7 cellular contexts compared by ENCODE assay signal in genomic region chr9:128371622-128372117, GRCh38. TPM values are rescaled to one million over a fixed set of nuclear protein-coding genes. Genes with fewer than 3 reads are reported as not detected.
A peak's percentile ranks its signal among the peaks of the same experiment; 100 is the strongest.
DNase-seq lines count a peak whose midpoint lies in the region; ATAC-seq and TF ChIP-seq lines count a peak whose summit lies in the region.

No MANE protein-coding gene starts in this region.

- H3K9me3 Mint-ChIP-seq in activated naive CD8-positive, alpha-beta T cell (ENCODE audit: low read depth), result no peaks in the 10 kb centered on the region

- no peak for ATAC-seq in HG02981 (IDR thresholded peaks at IDR 0.05; ENCODE audit: unreplicated experiment)
- ATAC-seq in GM21367 (IDR thresholded peaks at IDR 0.05; ENCODE audit: unreplicated experiment), result no peak
- ATAC-seq in omental fat pad (ENCODE audit: low FRiP score), result no peak

- peak overlapping the region; percentile 85 for H3K27ac Mint-ChIP-seq in activated naive CD8-positive, alpha-beta T cell

- H3K27me3 ChIP-seq in HUES48 (ENCODE audit: control insufficient read depth, insufficient read depth, low read length) (peaks cover 24% of the 10 kb centered on the region), stomach smooth muscle (ENCODE audit: control insufficient read depth in 1 of 2, insufficient read depth in 2 of 2, low read length in 2 of 2) (no peaks in the 10 kb centered on the region)

- H3K27me3 Mint-ChIP-seq in activated naive CD8-positive, alpha-beta T cell, result no peaks in the 10 kb centered on the region

- no peak for TF ChIP-seq CTCF in omental fat pad (IDR thresholded peaks at IDR 0.05)

- H3K4me1 ChIP-seq in HUES48 (ENCODE audit: control insufficient read depth, insufficient read depth, low read length) (peaks cover 4% of the 10 kb centered on the region; the same call in 1 of the 2 replicates), stomach smooth muscle (ENCODE audit: control insufficient read depth, insufficient read depth, low read length) (peaks cover 20% of the 10 kb centered on the region)

- no peak for DNase-seq in omental fat pad (ENCODE audit: low spot score)

- H3K27ac ChIP-seq in HUES48 (ENCODE audit: low read depth, low read length), result peak overlapping the region; percentile 71
- H3K27ac ChIP-seq in stomach smooth muscle (ENCODE audit: low read length), result peak overlapping the region; percentile 89

- H3K36me3 ChIP-seq in HUES48 (ENCODE audit: control insufficient read depth, insufficient read depth, low read length) (peaks cover 4% of the 10 kb centered on the region; the same call in 1 of the 2 replicates), stomach smooth muscle (ENCODE audit: control insufficient read depth in 2 of 2, insufficient read depth in 2 of 2, low read length in 2 of 2) (peaks cover 0 to 7% of the 10 kb centered on the region in 2 donors)

- H3K4me3 Mint-ChIP-seq in activated naive CD8-positive, alpha-beta T cell, result peak overlapping the region; percentile 99

- H3K36me3 Mint-ChIP-seq in activated naive CD8-positive, alpha-beta T cell, result peaks cover 11% of the 10 kb centered on the region

- peaks cover 34% of the 10 kb centered on the region for H3K4me1 Mint-ChIP-seq in activated naive CD8-positive, alpha-beta T cell (ENCODE audit: low read depth)

- H3K4me3 ChIP-seq in HUES48 (ENCODE audit: low read depth, low read length), result peak overlapping the region; percentile 98
- H3K4me3 ChIP-seq in iPS-18c (ENCODE audit: insufficient read depth, low read depth, low read length), result peak overlapping the region; percentile 98
- peak overlapping the region; percentile 75 to 99 for H3K4me3 ChIP-seq in stomach smooth muscle (ENCODE audit: low read length in 2 of 2)

- H3K9me3 ChIP-seq in HUES48 (ENCODE audit: control insufficient read depth, insufficient read depth, low read length), result no peaks in the 10 kb centered on the region
- no peaks in the 10 kb centered on the region for H3K9me3 ChIP-seq in iPS-18c (ENCODE audit: control insufficient read depth, insufficient read depth, low read length)
- H3K9me3 ChIP-seq in stomach smooth muscle (ENCODE audit: control insufficient read depth in 2 of 2, low read length in 2 of 2), result no peaks in the 10 kb centered on the region

- peak overlapping the region; percentile 64 for H3K9ac ChIP-seq in HUES48 (ENCODE audit: low read depth, low read length)
- H3K9ac ChIP-seq in stomach smooth muscle (ENCODE audit: low read length in 2 of 2), result peak overlapping the region; percentile 78 to 98

RNA-seq across cellular contexts. Expression of gene URM1, which starts 0.5 kb away (rescaled TPM):
- total RNA-seq in omental fat pad, result 10 to 100 TPM; 19.8 to 26.0 (median 23.8) TPM

RNA-seq across cellular contexts. Expression of gene SLC27A4, which starts 31.3 kb away (rescaled TPM):
- 10 to 100 TPM; 13.2 to 25.4 (median 16.1) TPM for total RNA-seq in omental fat pad

RNA-seq across cellular contexts. Expression of gene CERCAM, which starts 49.0 kb away (rescaled TPM):
- 10 to 100 TPM; 18.5 to 51.9 (median 24.1) TPM for total RNA-seq in omental fat pad

RNA-seq across cellular contexts. Expression of gene COQ4, which starts 49.0 kb away (rescaled TPM):
- 10 to 100 TPM; 30.6 to 34.7 (median 32.8) TPM for total RNA-seq in omental fat pad

RNA-seq across cellular contexts. Expression of gene TRUB2, which starts 49.4 kb away (rescaled TPM):
- 10 to 100 TPM in 2 of 4 donors, 1 to 10 TPM in 2; 9.1 to 10.3 (median 9.9) TPM for total RNA-seq in omental fat pad
